ENCODE assay signal across 11 cellular contexts in the genomic region with DNA sequence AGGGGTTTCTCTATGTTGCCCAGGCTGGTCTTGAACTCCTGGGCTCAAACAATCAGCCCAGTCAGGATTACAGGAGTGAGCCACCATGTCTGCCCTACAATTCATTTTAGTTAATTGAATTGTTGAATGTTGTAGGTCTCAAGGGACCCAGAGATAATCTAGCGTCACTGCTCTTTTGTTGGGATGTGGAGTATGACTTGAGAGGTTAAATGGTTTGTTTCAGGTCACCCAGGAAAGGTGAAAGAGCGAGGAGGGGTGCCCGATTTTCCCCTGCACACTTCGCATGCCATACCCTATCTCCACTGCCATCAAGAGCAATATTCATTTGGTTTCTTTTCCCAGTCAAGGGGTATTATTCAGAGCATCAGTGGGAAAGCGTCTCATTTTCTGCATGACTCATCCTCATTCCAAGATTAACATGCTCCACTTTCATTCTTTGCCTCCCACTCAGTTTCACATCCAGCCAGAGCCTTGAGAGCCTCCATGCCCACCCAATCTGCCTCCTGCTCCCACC. TPM values are rescaled to one million over a fixed set of nuclear protein-coding genes. Genes with fewer than 3 reads are reported as not detected.
A peak's percentile ranks its signal among the peaks of the same experiment; 100 is the strongest.
DNase-seq lines count a peak whose midpoint lies in the region; ATAC-seq, FAIRE-seq and TF ChIP-seq lines count a peak whose summit lies in the region.
"Had no signal": no experiment of that assay in that cellular context is flagged by ENCODE, and none has a peak within 500 bp of the region (broad histone marks: within the 10 kb centered on the region; RNA-seq: fewer than 3 reads in every experiment).

No MANE protein-coding gene starts in this region.

- TF ChIP-seq CTCF in HepG2 (CRISPR knock-in tag; IDR thresholded peaks at IDR 0.05) (no peak), right lobe of liver (IDR thresholded peaks at IDR 0.05) (no peak)

- no peak overlapping the region for H3K9ac ChIP-seq in HepG2 (ENCODE audit: insufficient read depth, low read depth, low read length)

- 0 out of 5 replicates have a peak, but pooled peaks cover 0 to 4% of the 10 kb centered on the region in 2 experiments for H3K27me3 ChIP-seq in HepG2 (ENCODE audit: control insufficient read depth in 1 of 2, insufficient read depth in 2 of 2, low read length in 2 of 2)
- H3K27me3 ChIP-seq in right lobe of liver: no peaks in the 10 kb centered on the region

- BruUV-seq in HepG2 (replicated peaks; lab: Mats Ljungman, UMichigan): no TSS peak

- TF ChIP-seq POLR2A in HepG2 (IDR thresholded peaks at IDR 0.05; ENCODE audit: insufficient read depth in 1 of 2, low read depth in 2 of 2, low read length in 2 of 2) (no peak), right lobe of liver (IDR thresholded peaks at IDR 0.05) (no peak)

- no peak overlapping the region for H3K4me3 ChIP-seq in HepG2 (replicated peaks in 1 of 3; ENCODE audit: insufficient read depth in 1 of 3, low read depth in 2 of 3, low read length in 3 of 3)
- no peak overlapping the region for H3K4me3 ChIP-seq in right lobe of liver

- no peaks in the 10 kb centered on the region for H3K9me3 ChIP-seq in HepG2 (ENCODE audit: low read length)
- no peaks in the 10 kb centered on the region for H3K9me3 ChIP-seq in right lobe of liver

- H3K4me1 ChIP-seq in HepG2 (ENCODE audit: insufficient read depth, low read length) (peaks cover 20% of the 10 kb centered on the region), right lobe of liver (peaks cover 0 to 18% (median 3%) of the 10 kb centered on the region in 4 donors)

- 51% methylated on average over 5 of the region's 5 CpGs for WGBS in HepG2 (ENCODE audit: low lambda C conversion rate)
- WGBS in right lobe of liver (ENCODE audit: insufficient coverage, low coverage, low lambda C conversion rate, missing lambda C conversion rate): 57% methylated on average over 5 of the region's 5 CpGs

- H3K79me2 ChIP-seq in HepG2 (ENCODE audit: insufficient read depth, low read length): no peaks in the 10 kb centered on the region

- no peak for TF ChIP-seq EP300 in HepG2 (IDR thresholded peaks at IDR 0.05; ENCODE audit: low read depth in 2 of 2, low read length in 2 of 2)
- no peak for TF ChIP-seq EP300 in HepG2 (CRISPR knock-in tag; IDR thresholded peaks at IDR 0.05; ENCODE audit: borderline replicate concordance)

- H3K27ac ChIP-seq in HepG2 (ENCODE audit: extremely low read length, insufficient read depth, low read length) (no peak overlapping the region), right lobe of liver (no peak overlapping the region), angular gyrus (ENCODE audit: low read depth, low read length) (peak overlapping the region; percentile 2)

- no peaks in the 10 kb centered on the region for H4K20me1 ChIP-seq in HepG2 (ENCODE audit: insufficient read depth, low read length)

- in situ Hi-C loops in HepG2 (cut with HindIII; ENCODE audit: extremely low pct_ligation_motif_present, low pct_unique_long_range_greater_than_20kb): no loop called here

- POLR2A ChIA-PET in HepG2 (lab: Yijun Ruan, JAX): interaction anchor here (1.5 kb wide), 1 partner anchor 11 kb away, joined by 3 read pairs; no protein-coding TSS in a partner anchor

- TF ChIP-seq RAD21 in HepG2 (CRISPR knock-in tag; IDR thresholded peaks at IDR 0.05): no peak

- CTCF ChIA-PET in HepG2 (lab: Yijun Ruan, JAX; ENCODE audit: low intra/inter-chr PET ratio, low total read pairs): no interaction called here

- H2AFZ ChIP-seq in HepG2 (ENCODE audit: low read length): no peak overlapping the region

- no peak for DNase-seq in HepG2 (ENCODE audit: low spot score)
- DNase-seq in right lobe of liver: no peak
- DNase-seq in left cardiac atrium: no peak
- no peak for DNase-seq in NCI-H510A treated with DMSO at 0.1 percent for 48 hours (lab: John Stamatoyannopoulos, UW)
- DNase-seq in NCI-H2029 treated with DMSO at 0.1 percent for 48 hours (lab: John Stamatoyannopoulos, UW): no peak
- DNase-seq: CD4-positive, CD25-positive, alpha-beta regulatory T cell; NCI-H1048; stimulated activated naive CD4-positive, alpha-beta T cell treated with Interleukin-2 at 50 U/mL for 16 hours had no signal

- H3K36me3 ChIP-seq in HepG2 (replicated peaks in 1 of 2; ENCODE audit: control insufficient read depth in 1 of 2, insufficient read depth in 2 of 2, low read length in 2 of 2) (no peaks in the 10 kb centered on the region), right lobe of liver (no peaks in the 10 kb centered on the region)

- no peak for FAIRE-seq in HepG2 (lab: Jason Lieb, UNC)

- no peak overlapping the region for H3K4me2 ChIP-seq in HepG2 (ENCODE audit: low read depth, low read length)

- intact Hi-C loops in HepG2 (cut with micrococcal nuclease; ENCODE audit: unreplicated experiment): no loop called here
- intact Hi-C loops in right lobe of liver (cut with DNase I): no loop called here
- intact Hi-C loops in left cardiac atrium (cut with DNase I): no loop called here

- no peak for ATAC-seq in HepG2
- no peak for ATAC-seq in right lobe of liver
- peak; percentile 66 to 85 for ATAC-seq in left cardiac atrium
- no peak for ATAC-seq in HG03280 (IDR thresholded peaks at IDR 0.05; ENCODE audit: unreplicated experiment)
- no peak for ATAC-seq in HG03135 (IDR thresholded peaks at IDR 0.05; ENCODE audit: unreplicated experiment)

TF ChIP-seq in HepG2, 621 proteins besides CTCF, POLR2A, EP300 and RAD21:
- TF ChIP-seq RARG (CRISPR knock-in tag; IDR thresholded peaks at IDR 0.05; ENCODE audit: low read depth) (no peak), DMAP1 (CRISPR knock-in tag; IDR thresholded peaks at IDR 0.05) (no peak), FOSL2 (CRISPR knock-in tag; IDR thresholded peaks at IDR 0.05) (0 out of 2 replicates have a peak, but pooled peaks have one; percentile 17)

RNA-seq across cellular contexts. Expression of a gene that starts 13.1 kb away (rescaled TPM):
- total RNA-seq in HepG2 (2016; rRNA removed; fragmentation: Illumina TruSeq; extraction: Trizol) (24.4 and 26.8 TPM in 2 replicates), right lobe of liver (10 to 100 TPM; 23.2 to 72.9 (median 48.2) TPM), left cardiac atrium (10 to 100 TPM; 11.0 to 13.9 TPM)
- total RNA-seq in HepG2 (2016; cell fraction: cytosol; rRNA removed; fragmentation: Illumina TruSeq; extraction: Trizol; ENCODE audit: low read depth): 3.1 and 3.8 TPM in 2 replicates
- total RNA-seq in HepG2 (2016; cell fraction: insoluble cytoplasmic fraction; rRNA removed; fragmentation: Illumina TruSeq; extraction: Trizol): 25.5 and 28.3 TPM in 2 replicates
- 15.5 and 17.6 TPM in 2 replicates for total RNA-seq in HepG2 (2016; cell fraction: membrane; rRNA removed; fragmentation: Illumina TruSeq; extraction: Trizol)
- total RNA-seq in HepG2 (2016; cell fraction: nucleus; rRNA removed; fragmentation: Illumina TruSeq; extraction: Trizol): 49.0 and 51.0 TPM in 2 replicates
- 5.8 and 5.9 TPM in 2 replicates for polyA plus RNA-seq in HepG2 (2011; rRNA removed)
- polyA plus RNA-seq in HepG2 (2011; cell fraction: cytosol; rRNA removed): 3.5 and 4.9 TPM in 2 replicates
- 4.2 and 5.1 TPM in 2 replicates for polyA plus RNA-seq in HepG2 (2011; cell fraction: nucleus; rRNA removed)
- polyA plus RNA-seq in HepG2 (2012): 18.3 and 19.9 TPM in 2 replicates
- 2.5 and 2.6 TPM in 2 replicates for polyA plus RNA-seq in HepG2 (2016; cell fraction: cytosol; fragmentation: Illumina TruSeq; extraction: Trizol; ENCODE audit: low read depth)
- 19.7 and 25.1 TPM in 2 replicates for polyA plus RNA-seq in HepG2 (2016; cell fraction: insoluble cytoplasmic fraction; fragmentation: Illumina TruSeq; extraction: Trizol; ENCODE audit: low read depth)
- polyA plus RNA-seq in HepG2 (2016; cell fraction: membrane; fragmentation: Illumina TruSeq; extraction: Trizol; ENCODE audit: low read depth): 6.2 and 6.7 TPM in 2 replicates
- polyA plus RNA-seq in HepG2 (2016; cell fraction: nucleus; fragmentation: Illumina TruSeq; extraction: Trizol; ENCODE audit: insufficient read depth, low read depth): 53.6 and 54.2 TPM in 2 replicates
- polyA minus RNA-seq in HepG2 (2011; rRNA and poly(A)+ RNA removed; ENCODE audit: low replicate concordance): 9.6 and 24.6 TPM in 2 replicates
- polyA minus RNA-seq in HepG2 (2011; cell fraction: cytosol; rRNA and poly(A)+ RNA removed): 10.8 and 15.0 TPM in 2 replicates
- 14.9 and 15.0 TPM in 2 replicates for polyA minus RNA-seq in HepG2 (2011; cell fraction: nucleus; rRNA and poly(A)+ RNA removed)

Comparison
In these comparisons a context has a peak if more than half of its experiments do, and no peak if none do; other contexts are left out.
1. ATAC-seq: peak in left cardiac atrium (2 of 2); none in HepG2 (single experiment), right lobe of liver (0 of 4), HG03280 (single experiment) and HG03135 (single experiment).